ENCODE assay signal across 8 cellular contexts in the genomic region with DNA sequence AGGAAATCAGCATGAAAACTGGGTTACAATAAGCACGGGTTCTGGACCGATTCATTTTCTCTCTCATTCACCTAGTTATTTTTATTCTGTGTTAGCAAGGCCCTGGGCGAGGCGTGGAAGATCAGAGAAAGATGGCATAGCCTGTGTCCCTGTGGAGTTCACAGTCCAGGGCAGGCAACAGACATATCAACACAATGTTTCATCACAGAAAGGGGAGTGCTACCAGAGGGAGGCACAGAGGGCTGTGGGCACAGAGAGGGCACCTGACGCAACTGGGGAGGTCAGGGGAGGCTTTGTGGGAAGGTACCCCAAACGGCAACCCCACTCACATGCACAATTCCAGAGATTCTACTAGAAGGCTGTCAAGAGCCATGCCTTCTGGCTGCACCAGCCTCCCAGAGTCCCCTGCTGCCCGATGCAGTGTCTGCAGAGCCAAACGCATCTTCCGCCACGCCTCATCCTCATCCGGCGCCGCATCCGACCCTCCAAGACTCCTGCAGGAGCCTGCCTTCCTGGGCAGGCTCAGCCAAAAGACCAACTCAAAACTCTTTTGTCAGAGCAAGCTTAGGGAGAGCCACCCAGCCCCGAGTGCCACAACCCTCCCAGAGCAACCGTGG. TPM values are rescaled to one million over a fixed set of nuclear protein-coding genes. Genes with fewer than 3 reads are reported as not detected.
DNase-seq lines count a peak whose midpoint lies in the region; ATAC-seq and TF ChIP-seq lines count a peak whose summit lies in the region.

No MANE protein-coding gene starts in this region.

- H3K4me3 ChIP-seq in KMS-11 (IDR thresholded peaks at IDR 0.05; ENCODE audit: insufficient read depth, low read depth, low read length), result no peak overlapping the region

- peaks cover 19% of the 10 kb centered on the region; the same call in 1 of the 2 replicates for H3K79me2 ChIP-seq in KMS-11 (ENCODE audit: insufficient read depth, low read depth)

- DNase-seq in AG09319 (ENCODE audit: extremely low read depth, low read depth) (no peak), dermis blood vessel endothelial cell (peak; percentile 39), myocyte (ENCODE audit: low read depth) (peak; percentile 40), NCI-H1417 treated with DMSO at 0.1 percent for 48 hours (lab: John Stamatoyannopoulos, UW) (no peak), NCI-H1417 (lab: John Stamatoyannopoulos, UW) (no peak), DMS153 (lab: John Stamatoyannopoulos, UW) (no peak)

- H3K9ac ChIP-seq in KMS-11, result no peak overlapping the region; the same call in 1 of the 2 replicates

- H3K27me3 ChIP-seq in KMS-11 (ENCODE audit: insufficient read depth, low read depth), result no peaks in the 10 kb centered on the region

- no peak overlapping the region for H2AFZ ChIP-seq in KMS-11 (ENCODE audit: low read depth)

- ATAC-seq in GM19467 (IDR thresholded peaks at IDR 0.05; ENCODE audit: unreplicated experiment), result no peak

- peak overlapping the region; percentile 51 for H3K4me2 ChIP-seq in KMS-11

- TF ChIP-seq CTCF in AG09319 (IDR thresholded peaks at IDR 0.05; ENCODE audit: low read depth, low read length) (peak; percentile 22), KMS-11 (conservative IDR thresholded peaks at IDR 0.05; ENCODE audit: low read depth, low read length) (no peak)

- H3K27ac ChIP-seq in KMS-11, result no peak overlapping the region

- no peaks in the 10 kb centered on the region for H3K36me3 ChIP-seq in KMS-11 (ENCODE audit: insufficient read depth)

- H3K4me1 ChIP-seq in KMS-11 (ENCODE audit: low read depth, poor library complexity, severe bottlenecking), result peaks cover 13% of the 10 kb centered on the region

- no peaks in the 10 kb centered on the region for H4K20me1 ChIP-seq in KMS-11 (ENCODE audit: insufficient read depth)

RNA-seq across cellular contexts. Expression of a gene that starts 1.4 kb away (rescaled TPM):
- total RNA-seq in dermis blood vessel endothelial cell (14.6 and 31.0 TPM in 2 replicates), myocyte (33.5 and 42.0 TPM in 2 replicates)
- polyA plus RNA-seq in myocyte (2012), result 70.4 TPM

RNA-seq across cellular contexts. Expression of a gene that starts 36.2 kb away (rescaled TPM):
- 68.2 and 98.8 TPM in 2 replicates for total RNA-seq in dermis blood vessel endothelial cell
- 87.2 and 112 TPM in 2 replicates for total RNA-seq in myocyte
- 299 TPM for polyA plus RNA-seq in myocyte (2012)

RNA-seq across cellular contexts. Expression of a gene that starts 39.1 kb away (rescaled TPM):
- total RNA-seq in dermis blood vessel endothelial cell (174 and 176 TPM in 2 replicates), myocyte (125 and 146 TPM in 2 replicates)
- polyA plus RNA-seq in myocyte (2012), result 602 TPM

RNA-seq across cellular contexts. Expression of a gene that starts 43.3 kb away (rescaled TPM):
- 2.0 and 4.6 TPM in 2 replicates for total RNA-seq in dermis blood vessel endothelial cell
- total RNA-seq in myocyte, result 21.7 and 29.3 TPM in 2 replicates
- polyA plus RNA-seq in myocyte (2012), result 13.7 TPM

RNA-seq across cellular contexts. Expression of a gene that starts 47.0 kb away (rescaled TPM):
- total RNA-seq in dermis blood vessel endothelial cell (31.0 and 35.6 TPM in 2 replicates), myocyte (29.3 and 36.7 TPM in 2 replicates)
- polyA plus RNA-seq in myocyte (2012), result 51.6 TPM

Comparison
In these comparisons a context has a peak if more than half of its experiments do, and no peak if none do; other contexts are left out.
1. DNase-seq: peak in dermis blood vessel endothelial cell (single experiment) and myocyte (single experiment); none in AG09319 (single experiment), NCI-H1417 treated with DMSO at 0.1 percent for 48 hours (single experiment), NCI-H1417 (0 of 3) and DMS153 (single experiment).